ENCODE assay signal across 1 cellular context in genomic region chr2:161115605-161116097, GRCh38.
TF ChIP-seq lines count a peak whose summit lies in the region.

No MANE protein-coding gene starts in this region.

TF ChIP-seq in HepG2, 621 proteins besides CTCF, POLR2A, EP300 and RAD21 (continued from another document and continues in another):
- TF ChIP-seq, protein P1, sequence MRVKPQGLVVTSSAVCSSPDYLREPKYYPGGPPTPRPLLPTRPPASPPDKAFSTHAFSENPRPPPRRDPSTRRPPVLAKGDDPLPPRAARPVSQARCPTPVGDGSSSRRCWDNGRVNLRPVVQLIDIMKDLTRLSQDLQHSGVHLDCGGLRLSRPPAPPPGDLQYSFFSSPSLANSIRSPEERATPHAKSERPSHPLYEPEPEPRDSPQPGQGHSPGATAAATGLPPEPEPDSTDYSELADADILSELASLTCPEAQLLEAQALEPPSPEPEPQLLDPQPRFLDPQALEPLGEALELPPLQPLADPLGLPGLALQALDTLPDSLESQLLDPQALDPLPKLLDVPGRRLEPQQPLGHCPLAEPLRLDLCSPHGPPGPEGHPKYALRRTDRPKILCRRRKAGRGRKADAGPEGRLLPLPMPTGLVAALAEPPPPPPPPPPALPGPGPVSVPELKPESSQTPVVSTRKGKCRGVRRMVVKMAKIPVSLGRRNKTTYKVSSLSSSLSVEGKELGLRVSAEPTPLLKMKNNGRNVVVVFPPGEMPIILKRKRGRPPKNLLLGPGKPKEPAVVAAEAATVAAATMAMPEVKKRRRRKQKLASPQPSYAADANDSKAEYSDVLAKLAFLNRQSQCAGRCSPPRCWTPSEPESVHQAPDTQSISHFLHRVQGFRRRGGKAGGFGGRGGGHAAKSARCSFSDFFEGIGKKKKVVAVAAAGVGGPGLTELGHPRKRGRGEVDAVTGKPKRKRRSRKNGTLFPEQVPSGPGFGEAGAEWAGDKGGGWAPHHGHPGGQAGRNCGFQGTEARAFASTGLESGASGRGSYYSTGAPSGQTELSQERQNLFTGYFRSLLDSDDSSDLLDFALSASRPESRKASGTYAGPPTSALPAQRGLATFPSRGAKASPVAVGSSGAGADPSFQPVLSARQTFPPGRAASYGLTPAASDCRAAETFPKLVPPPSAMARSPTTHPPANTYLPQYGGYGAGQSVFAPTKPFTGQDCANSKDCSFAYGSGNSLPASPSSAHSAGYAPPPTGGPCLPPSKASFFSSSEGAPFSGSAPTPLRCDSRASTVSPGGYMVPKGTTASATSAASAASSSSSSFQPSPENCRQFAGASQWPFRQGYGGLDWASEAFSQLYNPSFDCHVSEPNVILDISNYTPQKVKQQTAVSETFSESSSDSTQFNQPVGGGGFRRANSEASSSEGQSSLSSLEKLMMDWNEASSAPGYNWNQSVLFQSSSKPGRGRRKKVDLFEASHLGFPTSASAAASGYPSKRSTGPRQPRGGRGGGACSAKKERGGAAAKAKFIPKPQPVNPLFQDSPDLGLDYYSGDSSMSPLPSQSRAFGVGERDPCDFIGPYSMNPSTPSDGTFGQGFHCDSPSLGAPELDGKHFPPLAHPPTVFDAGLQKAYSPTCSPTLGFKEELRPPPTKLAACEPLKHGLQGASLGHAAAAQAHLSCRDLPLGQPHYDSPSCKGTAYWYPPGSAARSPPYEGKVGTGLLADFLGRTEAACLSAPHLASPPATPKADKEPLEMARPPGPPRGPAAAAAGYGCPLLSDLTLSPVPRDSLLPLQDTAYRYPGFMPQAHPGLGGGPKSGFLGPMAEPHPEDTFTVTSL (CRISPR knock-in tag; IDR thresholded peaks at IDR 0.05; ENCODE audit: borderline replicate concordance): peak; percentile 64; the same call in 1 of the 2 replicates
- TF ChIP-seq MED13 (CRISPR knock-in tag; IDR thresholded peaks at IDR 0.05): peak; percentile 87; the same call in 1 of the 2 replicates
- TF ChIP-seq RXRA (CRISPR knock-in tag; IDR thresholded peaks at IDR 0.05): peak; percentile 48; the same call in 1 of the 2 replicates
- TF ChIP-seq MBD4 (IDR thresholded peaks at IDR 0.05; ENCODE audit: borderline replicate concordance, low read length): peak; percentile 89
- peak; percentile 63 for TF ChIP-seq ATF2 (CRISPR knock-in tag; IDR thresholded peaks at IDR 0.05)
- TF ChIP-seq KDM6A (CRISPR knock-in tag; IDR thresholded peaks at IDR 0.05; ENCODE audit: low read depth): 0 out of 2 replicates have a peak, but pooled peaks have one; percentile 52
- peak; percentile 72 for TF ChIP-seq ONECUT2 (CRISPR knock-in tag; IDR thresholded peaks at IDR 0.05)
- TF ChIP-seq, protein P2, sequence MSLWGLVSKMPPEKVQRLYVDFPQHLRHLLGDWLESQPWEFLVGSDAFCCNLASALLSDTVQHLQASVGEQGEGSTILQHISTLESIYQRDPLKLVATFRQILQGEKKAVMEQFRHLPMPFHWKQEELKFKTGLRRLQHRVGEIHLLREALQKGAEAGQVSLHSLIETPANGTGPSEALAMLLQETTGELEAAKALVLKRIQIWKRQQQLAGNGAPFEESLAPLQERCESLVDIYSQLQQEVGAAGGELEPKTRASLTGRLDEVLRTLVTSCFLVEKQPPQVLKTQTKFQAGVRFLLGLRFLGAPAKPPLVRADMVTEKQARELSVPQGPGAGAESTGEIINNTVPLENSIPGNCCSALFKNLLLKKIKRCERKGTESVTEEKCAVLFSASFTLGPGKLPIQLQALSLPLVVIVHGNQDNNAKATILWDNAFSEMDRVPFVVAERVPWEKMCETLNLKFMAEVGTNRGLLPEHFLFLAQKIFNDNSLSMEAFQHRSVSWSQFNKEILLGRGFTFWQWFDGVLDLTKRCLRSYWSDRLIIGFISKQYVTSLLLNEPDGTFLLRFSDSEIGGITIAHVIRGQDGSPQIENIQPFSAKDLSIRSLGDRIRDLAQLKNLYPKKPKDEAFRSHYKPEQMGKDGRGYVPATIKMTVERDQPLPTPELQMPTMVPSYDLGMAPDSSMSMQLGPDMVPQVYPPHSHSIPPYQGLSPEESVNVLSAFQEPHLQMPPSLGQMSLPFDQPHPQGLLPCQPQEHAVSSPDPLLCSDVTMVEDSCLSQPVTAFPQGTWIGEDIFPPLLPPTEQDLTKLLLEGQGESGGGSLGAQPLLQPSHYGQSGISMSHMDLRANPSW (CRISPR knock-in tag; IDR thresholded peaks at IDR 0.05; ENCODE audit: borderline replicate concordance): peak; percentile 58; the same call in 1 of the 2 replicates
- no peak for TF ChIP-seq HHEX (CRISPR knock-in tag; IDR thresholded peaks at IDR 0.05)
- no peak for TF ChIP-seq HBP1 (CRISPR knock-in tag; IDR thresholded peaks at IDR 0.05; ENCODE audit: low read depth)
- no peak for TF ChIP-seq FOXA1 (IDR thresholded peaks at IDR 0.05)
- peak; percentile 85 for TF ChIP-seq FOXA1 (CRISPR knock-in tag; IDR thresholded peaks at IDR 0.05)
- peak; percentile 65; the same call in 1 of the 2 replicates for TF ChIP-seq RBAK (CRISPR knock-in tag; IDR thresholded peaks at IDR 0.05)
- TF ChIP-seq NCOA2 (CRISPR knock-in tag; IDR thresholded peaks at IDR 0.05): peak; percentile 95
- TF ChIP-seq ZNF841 (CRISPR knock-in tag; IDR thresholded peaks at IDR 0.05; ENCODE audit: borderline replicate concordance): no peak
- 0 out of 2 replicates have a peak, but pooled peaks have one; percentile 65 for TF ChIP-seq EHMT2 (IDR thresholded peaks at IDR 0.05; ENCODE audit: borderline replicate concordance, low read depth, low read length)
- no peak for TF ChIP-seq FOXP1 (IDR thresholded peaks at IDR 0.05)
- TF ChIP-seq FOXP1 (CRISPR knock-in tag; IDR thresholded peaks at IDR 0.05): peak; percentile 49; the same call in 1 of the 2 replicates
- peak; percentile 15; the same call in 1 of the 2 replicates for TF ChIP-seq NR2F6 (IDR thresholded peaks at IDR 0.05)
- TF ChIP-seq NR2F6 (CRISPR knock-in tag; IDR thresholded peaks at IDR 0.05): 0 out of 2 replicates have a peak, but pooled peaks have one; percentile 26
- TF ChIP-seq ZBTB21 (CRISPR knock-in tag; IDR thresholded peaks at IDR 0.05): peak; percentile 18; the same call in 1 of the 2 replicates
- TF ChIP-seq SALL1 (CRISPR knock-in tag; IDR thresholded peaks at IDR 0.05): peak; percentile 56; the same call in 1 of the 2 replicates
- TF ChIP-seq, protein P3, sequence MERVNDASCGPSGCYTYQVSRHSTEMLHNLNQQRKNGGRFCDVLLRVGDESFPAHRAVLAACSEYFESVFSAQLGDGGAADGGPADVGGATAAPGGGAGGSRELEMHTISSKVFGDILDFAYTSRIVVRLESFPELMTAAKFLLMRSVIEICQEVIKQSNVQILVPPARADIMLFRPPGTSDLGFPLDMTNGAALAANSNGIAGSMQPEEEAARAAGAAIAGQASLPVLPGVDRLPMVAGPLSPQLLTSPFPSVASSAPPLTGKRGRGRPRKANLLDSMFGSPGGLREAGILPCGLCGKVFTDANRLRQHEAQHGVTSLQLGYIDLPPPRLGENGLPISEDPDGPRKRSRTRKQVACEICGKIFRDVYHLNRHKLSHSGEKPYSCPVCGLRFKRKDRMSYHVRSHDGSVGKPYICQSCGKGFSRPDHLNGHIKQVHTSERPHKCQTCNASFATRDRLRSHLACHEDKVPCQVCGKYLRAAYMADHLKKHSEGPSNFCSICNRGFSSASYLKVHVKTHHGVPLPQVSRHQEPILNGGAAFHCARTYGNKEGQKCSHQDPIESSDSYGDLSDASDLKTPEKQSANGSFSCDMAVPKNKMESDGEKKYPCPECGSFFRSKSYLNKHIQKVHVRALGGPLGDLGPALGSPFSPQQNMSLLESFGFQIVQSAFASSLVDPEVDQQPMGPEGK (CRISPR knock-in tag; IDR thresholded peaks at IDR 0.05): peak; percentile 16; the same call in 1 of the 2 replicates
- no peak for TF ChIP-seq ZBTB10 (CRISPR knock-in tag; IDR thresholded peaks at IDR 0.05; ENCODE audit: borderline replicate concordance)
- TF ChIP-seq ERF (CRISPR knock-in tag; IDR thresholded peaks at IDR 0.05): 0 out of 2 replicates have a peak, but pooled peaks have one; percentile 25
- no peak for TF ChIP-seq ZNF354B (CRISPR knock-in tag; IDR thresholded peaks at IDR 0.05)
- TF ChIP-seq MLX (CRISPR knock-in tag; IDR thresholded peaks at IDR 0.05): peak; percentile 47; the same call in 1 of the 2 replicates
- 0 out of 2 replicates have a peak, but pooled peaks have one; percentile 57 for TF ChIP-seq RARA (CRISPR knock-in tag; IDR thresholded peaks at IDR 0.05)
- no peak for TF ChIP-seq ZNF747 (CRISPR knock-in tag; IDR thresholded peaks at IDR 0.05; ENCODE audit: borderline replicate concordance)
- TF ChIP-seq THRA (CRISPR knock-in tag; IDR thresholded peaks at IDR 0.05; ENCODE audit: borderline replicate concordance): peak; percentile 67; the same call in 1 of the 2 replicates
- TF ChIP-seq NPAS2 (CRISPR knock-in tag; IDR thresholded peaks at IDR 0.05; ENCODE audit: borderline replicate concordance): no peak
- TF ChIP-seq PPARG (CRISPR knock-in tag; conservative IDR thresholded peaks at IDR 0.05): 0 out of 2 replicates have a peak, but pooled peaks have one; percentile 32
- TF ChIP-seq, protein P4, sequence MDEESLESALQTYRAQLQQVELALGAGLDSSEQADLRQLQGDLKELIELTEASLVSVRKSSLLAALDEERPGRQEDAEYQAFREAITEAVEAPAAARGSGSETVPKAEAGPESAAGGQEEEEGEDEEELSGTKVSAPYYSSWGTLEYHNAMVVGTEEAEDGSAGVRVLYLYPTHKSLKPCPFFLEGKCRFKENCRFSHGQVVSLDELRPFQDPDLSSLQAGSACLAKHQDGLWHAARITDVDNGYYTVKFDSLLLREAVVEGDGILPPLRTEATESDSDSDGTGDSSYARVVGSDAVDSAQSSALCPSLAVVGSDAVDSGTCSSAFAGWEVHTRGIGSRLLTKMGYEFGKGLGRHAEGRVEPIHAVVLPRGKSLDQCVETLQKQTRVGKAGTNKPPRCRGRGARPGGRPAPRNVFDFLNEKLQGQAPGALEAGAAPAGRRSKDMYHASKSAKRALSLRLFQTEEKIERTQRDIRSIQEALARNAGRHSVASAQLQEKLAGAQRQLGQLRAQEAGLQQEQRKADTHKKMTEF (CRISPR knock-in tag; IDR thresholded peaks at IDR 0.05): peak; percentile 60; the same call in 1 of the 2 replicates
- no peak for TF ChIP-seq ATF7-NPFF (CRISPR knock-in tag; IDR thresholded peaks at IDR 0.05; ENCODE audit: low read depth)
- TF ChIP-seq RORA (CRISPR knock-in tag; IDR thresholded peaks at IDR 0.05): 0 out of 2 replicates have a peak, but pooled peaks have one; percentile 27
- TF ChIP-seq ZNF562 (CRISPR knock-in tag; IDR thresholded peaks at IDR 0.05; ENCODE audit: borderline replicate concordance): 0 out of 2 replicates have a peak, but pooled peaks have one; percentile 49
